Comparison of ENCODE assay signal across 8 cellular contexts in genomic region chr5:139847790-139848507, GRCh38. TPM values are rescaled to one million over a fixed set of nuclear protein-coding genes. Genes with fewer than 3 reads are reported as not detected.
DNase-seq lines count a peak whose midpoint lies in the region; ATAC-seq and TF ChIP-seq lines count a peak whose summit lies in the region.

No MANE protein-coding gene starts in this region.

- H3K9me3 Mint-ChIP-seq in H9 (no peaks in the 10 kb centered on the region), nephron progenitor cell (no peaks in the 10 kb centered on the region)
- H3K9me3 Mint-ChIP-seq in activated T-helper 1 cell treated with anti-CD3 and anti-CD28 coated beads, Interleukin-12 subunit alpha, Interleukin-12 subunit beta, Interleukin-2, Interleukin-4 antibody, amounts not matched to agents 30 ng/mL and 10 ng/mL and 1 ng/mL, durations not matched to agents 14 hours and 24 hours and 36 hours = no peaks in the 10 kb centered on the region

- WGBS in H9 (ENCODE audit: extremely low coverage, insufficient read length, low lambda C conversion rate) = no CpG with 5 or more reads among the region's 107 CpGs

- no peaks in the 10 kb centered on the region for H3K23me2 ChIP-seq in H9 (ENCODE audit: insufficient read length, low read depth, low read length, poor library complexity, severe bottlenecking)

- H2BK5ac ChIP-seq in H9 (ENCODE audit: insufficient read length, low read length) = no peak overlapping the region

- H3K9ac ChIP-seq in H9 (ENCODE audit: extremely low read depth, insufficient read length, low read length) = no peak overlapping the region
- H3K9ac ChIP-seq in fibroblast of lung (ENCODE audit: insufficient read depth, low read length) = no peak overlapping the region

- H3K4me3 ChIP-seq in GM12864 (ENCODE audit: low read depth, low read length) = peak overlapping the region; percentile 47
- H3K4me3 ChIP-seq in fibroblast of lung (replicated peaks in 1 of 4; ENCODE audit: control extremely low read depth in 1 of 4, insufficient read depth in 1 of 4, low read depth in 3 of 4, low read length in 4 of 4) = peak overlapping the region in 2 of 4 experiments; percentile 14 to 33

- H3K79me2 ChIP-seq in H9 (ENCODE audit: insufficient read depth, low read length) (no peaks in the 10 kb centered on the region), fibroblast of lung (ENCODE audit: control insufficient read depth, insufficient read depth, low read length) (no peaks in the 10 kb centered on the region)

- no peak for TF ChIP-seq CTCF in GM12864 (IDR thresholded peaks at IDR 0.05; ENCODE audit: low read depth, low read length, missing control alignments)
- no peak; the same call in 2 of the 3 replicates for TF ChIP-seq CTCF in H9 (conservative IDR thresholded peaks at IDR 0.05)
- TF ChIP-seq CTCF in fibroblast of lung (conservative IDR thresholded peaks at IDR 0.05 in 1 of 2, IDR thresholded peaks at IDR 0.05 in 1 of 2; ENCODE audit: low read depth in 1 of 2, low read length in 2 of 2) = no peak
- TF ChIP-seq CTCF in nephron progenitor cell (IDR thresholded peaks at IDR 0.05) = no peak

- no peak overlapping the region for H2BK20ac ChIP-seq in H9 (ENCODE audit: low read depth, low read length, poor library complexity, severe bottlenecking)

- no peaks in the 10 kb centered on the region for H3K36me3 ChIP-seq in fibroblast of lung (ENCODE audit: control insufficient read depth, insufficient read depth, low read length)

- no peak overlapping the region for H3K27ac Mint-ChIP-seq in H9
- H3K27ac Mint-ChIP-seq in activated T-helper 1 cell treated with anti-CD3 and anti-CD28 coated beads, Interleukin-12 subunit alpha, Interleukin-12 subunit beta, Interleukin-2, Interleukin-4 antibody, amounts not matched to agents 30 ng/mL and 10 ng/mL and 1 ng/mL, durations not matched to agents 14 hours and 24 hours and 36 hours = no peak overlapping the region
- no peak overlapping the region for H3K27ac Mint-ChIP-seq in nephron progenitor cell

- H3K4ac ChIP-seq in H9 (ENCODE audit: low read depth, low read length) = no peak overlapping the region

- H3K4me3 Mint-ChIP-seq in H9 (peak overlapping the region; percentile 47 to 73), nephron progenitor cell (peak overlapping the region; percentile 62)
- peak overlapping the region; percentile 58 for H3K4me3 Mint-ChIP-seq in activated T-helper 1 cell treated with anti-CD3 and anti-CD28 coated beads, Interleukin-12 subunit alpha, Interleukin-12 subunit beta, Interleukin-2, Interleukin-4 antibody, amounts not matched to agents 30 ng/mL and 10 ng/mL and 1 ng/mL, durations not matched to agents 14 hours and 24 hours and 36 hours

- peak; percentile 77 for ATAC-seq in stimulated activated naive CD8-positive, alpha-beta T cell treated with anti-CD3 and anti-CD28 coated beads, Interleukin-15, Interleukin-2, amounts not matched to agents 100 U/mL and 50 U/mL, for 24 hours

- H3K27me3 Mint-ChIP-seq in H9 (ENCODE audit: low read depth) (peaks cover 78% of the 10 kb centered on the region), nephron progenitor cell (ENCODE audit: low read depth, poor library complexity) (peaks cover 88% of the 10 kb centered on the region)
- peaks cover 51% of the 10 kb centered on the region for H3K27me3 Mint-ChIP-seq in activated T-helper 1 cell treated with anti-CD3 and anti-CD28 coated beads, Interleukin-12 subunit alpha, Interleukin-12 subunit beta, Interleukin-2, Interleukin-4 antibody, amounts not matched to agents 30 ng/mL and 10 ng/mL and 1 ng/mL, durations not matched to agents 14 hours and 24 hours and 36 hours (ENCODE audit: insufficient read depth)

- H3K9me3 ChIP-seq in H9 (ENCODE audit: control insufficient read depth, low read depth, low read length) (no peaks in the 10 kb centered on the region), fibroblast of lung (ENCODE audit: control insufficient read depth, insufficient read depth, low read depth, low read length) (no peaks in the 10 kb centered on the region)

- H3K23ac ChIP-seq in H9 (ENCODE audit: insufficient read length, low read depth, low read length) = no peak overlapping the region

- H3T11ph ChIP-seq in H9 (ENCODE audit: low read length) = no peak overlapping the region

- H2AFZ ChIP-seq in H9 (ENCODE audit: low read length) = no peak overlapping the region
- H2AFZ ChIP-seq in fibroblast of lung (ENCODE audit: low read length) = peak overlapping the region; percentile 49

- H3K4me1 ChIP-seq in H9 (ENCODE audit: insufficient read depth, low read length) (no peaks in the 10 kb centered on the region), fibroblast of lung (ENCODE audit: control insufficient read depth, extremely low read depth, insufficient read depth, low read length) (no peaks in the 10 kb centered on the region)

- H4K20me1 ChIP-seq in H9 (ENCODE audit: control insufficient read depth, insufficient read depth, insufficient read length) (no peaks in the 10 kb centered on the region), fibroblast of lung (ENCODE audit: control insufficient read depth, extremely low read depth, insufficient read depth, low read length) (no peaks in the 10 kb centered on the region)

- no peaks in the 10 kb centered on the region for H3K36me3 Mint-ChIP-seq in H9 (ENCODE audit: insufficient read depth in 1 of 3, low read depth in 3 of 3)
- no peaks in the 10 kb centered on the region for H3K36me3 Mint-ChIP-seq in activated T-helper 1 cell treated with anti-CD3 and anti-CD28 coated beads, Interleukin-12 subunit alpha, Interleukin-12 subunit beta, Interleukin-2, Interleukin-4 antibody, amounts not matched to agents 30 ng/mL and 10 ng/mL and 1 ng/mL, durations not matched to agents 14 hours and 24 hours and 36 hours (ENCODE audit: low read depth)
- no peaks in the 10 kb centered on the region for H3K36me3 Mint-ChIP-seq in nephron progenitor cell (ENCODE audit: low read depth)

- peak overlapping the region; percentile 44 for H3K4me2 ChIP-seq in H9 (ENCODE audit: insufficient read depth, insufficient read length, low read length)
- peak overlapping the region; percentile 44 for H3K4me2 ChIP-seq in fibroblast of lung (ENCODE audit: extremely low read depth, insufficient read depth, low read length)

- H2BK15ac ChIP-seq in H9 (ENCODE audit: low read depth, low read length) = no peak overlapping the region

- peaks cover 7 to 10% of the 10 kb centered on the region in 2 experiments for H3K4me1 Mint-ChIP-seq in H9
- peaks cover 8% of the 10 kb centered on the region for H3K4me1 Mint-ChIP-seq in activated T-helper 1 cell treated with anti-CD3 and anti-CD28 coated beads, Interleukin-12 subunit alpha, Interleukin-12 subunit beta, Interleukin-2, Interleukin-4 antibody, amounts not matched to agents 30 ng/mL and 10 ng/mL and 1 ng/mL, durations not matched to agents 14 hours and 24 hours and 36 hours (ENCODE audit: low read depth)
- H3K4me1 Mint-ChIP-seq in nephron progenitor cell = peaks cover 11% of the 10 kb centered on the region

- H3K14ac ChIP-seq in H9 (ENCODE audit: insufficient read depth, low read length) = 0 out of 2 replicates have a peak overlapping the region, but pooled peaks have one; percentile 6

- H4K91ac ChIP-seq in H9 (ENCODE audit: insufficient read length, low read depth, low read length) = no peak overlapping the region

- DNase-seq in GM12864 (ENCODE audit: low read depth) = no peak
- DNase-seq in H9 = peak; percentile 56
- peak; percentile 57 to 77 for DNase-seq in NOMO-1 (lab: John Stamatoyannopoulos, UW; ENCODE audit: unreplicated experiment in 2 of 2)
- peak; percentile 63 for DNase-seq in activated T-helper 1 cell treated with anti-CD3 and anti-CD28 coated beads, Interleukin-12 subunit alpha, Interleukin-12 subunit beta, Interleukin-2, Interleukin-4 antibody, amounts not matched to agents 30 ng/mL and 10 ng/mL and 1 ng/mL, durations not matched to agents 14 hours and 24 hours and 36 hours (ENCODE audit: low spot score)
- DNase-seq in fibroblast of lung (ENCODE audit: low read depth in 2 of 2) = peak in 1 of 2 donors; percentile 40
- DNase-seq in nephron progenitor cell = peak; percentile 79
- DNase-seq in stimulated activated naive CD8-positive, alpha-beta T cell treated with anti-CD3 and anti-CD28 coated beads, Interleukin-15, Interleukin-2, amounts not matched to agents 100 U/mL and 50 U/mL, for 24 hours = peak; percentile 79
- no peak for DNase-seq in AG08395 (ENCODE audit: low spot score)

- no peak overlapping the region for H3K27ac ChIP-seq in H9 (ENCODE audit: insufficient read length, low read depth, low read length)
- H3K27ac ChIP-seq in fibroblast of lung (ENCODE audit: insufficient read depth, low read length) = no peak overlapping the region

- H2AK5ac ChIP-seq in H9 (ENCODE audit: insufficient read length, low read length) = no peak overlapping the region

- H4K8ac ChIP-seq in H9 (replicated peaks; ENCODE audit: insufficient read length, low read depth, low read length) = no peak overlapping the region

- no peaks in the 10 kb centered on the region for H3K79me1 ChIP-seq in H9 (ENCODE audit: insufficient read depth, low read depth, low read length, poor library complexity, severe bottlenecking)

- intact Hi-C loops in activated T-helper 1 cell treated with anti-CD3 and anti-CD28 coated beads, Interleukin-12 subunit alpha, Interleukin-12 subunit beta, Interleukin-2, Interleukin-4 antibody, amounts not matched to agents 30 ng/mL and 10 ng/mL and 1 ng/mL, durations not matched to agents 14 hours and 24 hours and 36 hours (cut with micrococcal nuclease) = loop anchor here (5.0 to 10.0 kb wide), 2 partner anchors 216 to 307 kb away; no protein-coding TSS in a partner anchor

- no peak overlapping the region for H3K18ac ChIP-seq in H9 (ENCODE audit: insufficient read length, low read depth, low read length)

- H3K27me3 ChIP-seq in H9 (ENCODE audit: insufficient read depth, low read length) (peaks cover 17% of the 10 kb centered on the region; the same call in 1 of the 2 replicates), fibroblast of lung (ENCODE audit: control insufficient read depth, insufficient read depth, low read length) (peaks cover 9% of the 10 kb centered on the region)

- no peak overlapping the region for H2BK120ac ChIP-seq in H9 (ENCODE audit: low read depth, low read length, poor library complexity, severe bottlenecking)

- H4K5ac ChIP-seq in H9 (ENCODE audit: insufficient read length, low read depth, low read length) = no peak overlapping the region

- no peak overlapping the region for H3K56ac ChIP-seq in H9 (ENCODE audit: insufficient read length, low read depth, low read length)

- H2BK12ac ChIP-seq in H9 (ENCODE audit: insufficient read length, low read depth, low read length) = no peak overlapping the region

RNA-seq across cellular contexts. Expression of gene PSD2, which starts 52.3 kb away (rescaled TPM):
- 0.09 and 0.22 TPM in 2 replicates for total RNA-seq in H9 (2021)
- not detected in 2 replicates for total RNA-seq in activated T-helper 1 cell treated with anti-CD3 and anti-CD28 coated beads, Interleukin-12 subunit alpha, Interleukin-12 subunit beta, Interleukin-2, Interleukin-4 antibody, amounts not matched to agents 30 ng/mL and 10 ng/mL and 1 ng/mL, durations not matched to agents 14 hours and 24 hours and 36 hours
- total RNA-seq in fibroblast of lung = under 0.01 and 0.17 TPM in 2 replicates
- polyA plus RNA-seq in fibroblast of lung = 0.05 TPM in 2 replicates
- polyA plus RNA-seq in fibroblast of lung (2012) = 0.05 TPM in 1 of 2 replicates, not detected in the other
- not detected in 2 replicates for polyA minus RNA-seq in fibroblast of lung (ENCODE audit: low replicate concordance)

Comparison
In these comparisons a context has a peak if more than half of its experiments do, and no peak if none do; other contexts are left out.
1. DNase-seq: peak in H9 (single experiment), NOMO-1 (2 of 2), activated T-helper 1 cell treated with anti-CD3 and anti-CD28 coated beads, Interleukin-12 subunit alpha, Interleukin-12 subunit beta, Interleukin-2, Interleukin-4 antibody, amounts not matched to agents 30 ng/mL and 10 ng/mL and 1 ng/mL, durations not matched to agents 14 hours and 24 hours and 36 hours (single experiment), nephron progenitor cell (single experiment) and stimulated activated naive CD8-positive, alpha-beta T cell treated with anti-CD3 and anti-CD28 coated beads, Interleukin-15, Interleukin-2, amounts not matched to agents 100 U/mL and 50 U/mL, for 24 hours (single experiment); none in GM12864 (single experiment) and AG08395 (single experiment).
2. Peak in every context shown above with its lines, with median percentiles within 50 percentile points of each other: H3K4me3 Mint-ChIP-seq.